8 cellular contexts compared by ENCODE assay signal in the genomic region with DNA sequence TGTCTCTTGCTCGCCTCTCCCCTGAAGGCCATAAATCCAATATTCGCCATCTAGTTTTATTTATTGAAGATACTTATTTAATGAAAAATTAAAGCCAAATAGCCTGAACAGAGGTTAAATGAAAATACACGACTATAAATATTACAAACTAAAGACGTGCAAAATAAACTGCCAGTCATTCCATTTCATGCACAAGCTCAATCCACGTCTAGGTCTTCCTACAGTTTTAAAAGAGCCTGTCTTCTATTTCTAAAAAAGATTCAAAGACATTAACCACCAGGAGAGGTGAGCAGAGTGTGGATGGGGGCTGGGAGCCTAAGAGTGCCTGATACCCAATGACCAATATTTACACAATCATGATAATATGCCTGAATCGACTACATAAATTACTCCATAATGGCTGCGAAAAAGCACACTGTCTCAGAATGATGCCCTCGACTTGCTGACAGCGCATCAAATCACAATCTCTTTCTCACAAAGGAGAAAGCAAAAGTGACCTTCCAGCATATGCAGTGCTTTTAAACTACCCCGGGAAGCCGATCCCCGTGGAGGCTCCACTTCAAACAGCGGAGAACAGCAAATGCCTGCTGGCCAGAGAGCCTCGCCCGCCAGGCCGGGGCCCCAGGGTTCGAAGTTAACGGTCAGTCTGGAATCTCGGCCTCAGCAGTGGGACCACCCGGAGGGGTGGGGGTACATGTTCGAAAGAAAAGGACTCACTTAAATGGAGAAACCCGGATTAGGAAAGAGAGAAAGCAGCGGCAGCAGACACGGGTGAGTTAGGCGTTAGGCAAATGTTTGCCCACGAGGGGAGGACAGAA. TPM values are rescaled to one million over a fixed set of nuclear protein-coding genes. Genes with fewer than 3 reads are reported as not detected.
DNase-seq lines count a peak whose midpoint lies in the region; ATAC-seq and TF ChIP-seq lines count a peak whose summit lies in the region.

No MANE protein-coding gene starts in this region.

- no peak for TF ChIP-seq CTCF in WTC11 (IDR thresholded peaks at IDR 0.05)
- TF ChIP-seq CTCF in fibroblast of lung (conservative IDR thresholded peaks at IDR 0.05 in 1 of 2, IDR thresholded peaks at IDR 0.05 in 1 of 2; ENCODE audit: low read depth in 1 of 2, low read length in 2 of 2) = peak in 1 of 2 donors; percentile 1
- no peak for TF ChIP-seq CTCF in neural cell (IDR thresholded peaks at IDR 0.05; ENCODE audit: poor library complexity, severe bottlenecking)

- H3K27me3 ChIP-seq in fibroblast of lung (ENCODE audit: control insufficient read depth, insufficient read depth, low read length) (no peaks in the 10 kb centered on the region), neural cell (ENCODE audit: insufficient read depth, low read depth, low read length) (no peaks in the 10 kb centered on the region)

- peaks cover 3% of the 10 kb centered on the region for H3F3A ChIP-seq in neural cell (ENCODE audit: insufficient read depth, low read length, poor library complexity, severe bottlenecking)

- H3K9ac ChIP-seq in fibroblast of lung (ENCODE audit: insufficient read depth, low read length) = peak overlapping the region; percentile 83
- H3K9ac ChIP-seq in neural cell (ENCODE audit: low read length) = peak overlapping the region; percentile 95

- no peak for TF ChIP-seq RAD21 in neural cell (conservative IDR thresholded peaks at IDR 0.05)

- peak overlapping the region; percentile 67 for H3K27ac ChIP-seq in fibroblast of lung (ENCODE audit: insufficient read depth, low read length)
- H3K27ac ChIP-seq in neural cell (ENCODE audit: low read length) = peak overlapping the region; percentile 94

- H3K79me2 ChIP-seq in fibroblast of lung (ENCODE audit: control insufficient read depth, insufficient read depth, low read length) (peaks cover 43% of the 10 kb centered on the region), neural cell (replicated peaks; ENCODE audit: insufficient read depth, low read length) (peaks cover 52% of the 10 kb centered on the region)

- peak overlapping the region; percentile 75 for H2AFZ ChIP-seq in fibroblast of lung (ENCODE audit: low read length)
- H2AFZ ChIP-seq in neural cell (ENCODE audit: low read depth, low read length) = peak overlapping the region; percentile 71

- POLR2A ChIA-PET in WTC11 (lab: Charles Lee) = no interaction called here

- no peaks in the 10 kb centered on the region for H3K9me3 Mint-ChIP-seq in WTC11

- H3K9me3 ChIP-seq in fibroblast of lung (ENCODE audit: control insufficient read depth, insufficient read depth, low read depth, low read length) = no peaks in the 10 kb centered on the region
- H3K9me3 ChIP-seq in neural cell (ENCODE audit: low read length) = no peaks in the 10 kb centered on the region

- no peaks in the 10 kb centered on the region; the same call in 1 of the 2 replicates for H3K36me3 Mint-ChIP-seq in WTC11

- no peak for TF ChIP-seq EP300 in neural cell (conservative IDR thresholded peaks at IDR 0.05; ENCODE audit: poor library complexity, severe bottlenecking)

- CTCF ChIA-PET in WTC11 (lab: Charles Lee) = interaction anchor here (1.0 kb wide), 1 partner anchor 37 kb away, joined by 4 read pairs; no protein-coding TSS in a partner anchor

- no peaks in the 10 kb centered on the region for H3K36me3 ChIP-seq in fibroblast of lung (ENCODE audit: control insufficient read depth, insufficient read depth, low read length)
- no peaks in the 10 kb centered on the region for H3K36me3 ChIP-seq in neural cell (ENCODE audit: insufficient read depth, low read length)

- no peaks in the 10 kb centered on the region for H3K9me2 ChIP-seq in neural cell (ENCODE audit: insufficient read depth, low read length)

- H3K4me1 Mint-ChIP-seq in WTC11 = peaks cover 23% of the 10 kb centered on the region

- peak overlapping the region; percentile 60 to 92 (median 83) for H3K4me3 ChIP-seq in fibroblast of lung (replicated peaks in 1 of 4; ENCODE audit: control extremely low read depth in 1 of 4, insufficient read depth in 1 of 4, low read depth in 3 of 4, low read length in 4 of 4)
- H3K4me3 ChIP-seq in neural cell (ENCODE audit: low read length) = peak overlapping the region; percentile 97

- peaks cover 3% of the 10 kb centered on the region for H3K4me1 ChIP-seq in fibroblast of lung (ENCODE audit: control insufficient read depth, extremely low read depth, insufficient read depth, low read length)

- H3K4me2 ChIP-seq in fibroblast of lung (ENCODE audit: extremely low read depth, insufficient read depth, low read length) (peak overlapping the region; percentile 95), neural cell (ENCODE audit: low read length) (peak overlapping the region; percentile 67)

- no peak for ATAC-seq in WTC11
- no peak for ATAC-seq in HG03135 (IDR thresholded peaks at IDR 0.05; ENCODE audit: unreplicated experiment)
- no peak for ATAC-seq in GM21576 (IDR thresholded peaks at IDR 0.05; ENCODE audit: unreplicated experiment)

- DNase-seq in DMS53 treated with DMSO at 0.1 percent for 48 hours (lab: John Stamatoyannopoulos, UW; ENCODE audit: unreplicated experiment) (peak; percentile 68), HuH-7 (ENCODE audit: low spot score) (peak; percentile 53), WTC11 (ENCODE audit: low spot score) (peak; percentile 45), fibroblast of lung (ENCODE audit: low read depth in 2 of 2) (peak; percentile 47 to 49), NCI-H446 treated with DMSO at 0.1 percent for 48 hours (lab: John Stamatoyannopoulos, UW) (no peak)

- H3K27me3 Mint-ChIP-seq in WTC11 (ENCODE audit: low read depth) = peaks cover 16% of the 10 kb centered on the region

- H3K4me3 Mint-ChIP-seq in WTC11 = peak overlapping the region; percentile 87

- H4K20me1 ChIP-seq in fibroblast of lung (ENCODE audit: control insufficient read depth, extremely low read depth, insufficient read depth, low read length) = no peaks in the 10 kb centered on the region
- no peaks in the 10 kb centered on the region for H4K20me1 ChIP-seq in neural cell (ENCODE audit: insufficient read depth)

- H3K27ac Mint-ChIP-seq in WTC11 = no peak overlapping the region

TF ChIP-seq in WTC11, 78 proteins besides CTCF, POLR2A, EP300 and RAD21 (continues in another document):
- TF ChIP-seq FOXK1 (CRISPR knock-in tag; IDR thresholded peaks at IDR 0.05) (no peak), ZNF416 (CRISPR knock-in tag; IDR thresholded peaks at IDR 0.05) (no peak), ATF1 (CRISPR knock-in tag; IDR thresholded peaks at IDR 0.05) (no peak), SMAD3 (CRISPR knock-in tag; IDR thresholded peaks at IDR 0.05; ENCODE audit: borderline replicate concordance) (no peak)
- TF ChIP-seq, protein P1, sequence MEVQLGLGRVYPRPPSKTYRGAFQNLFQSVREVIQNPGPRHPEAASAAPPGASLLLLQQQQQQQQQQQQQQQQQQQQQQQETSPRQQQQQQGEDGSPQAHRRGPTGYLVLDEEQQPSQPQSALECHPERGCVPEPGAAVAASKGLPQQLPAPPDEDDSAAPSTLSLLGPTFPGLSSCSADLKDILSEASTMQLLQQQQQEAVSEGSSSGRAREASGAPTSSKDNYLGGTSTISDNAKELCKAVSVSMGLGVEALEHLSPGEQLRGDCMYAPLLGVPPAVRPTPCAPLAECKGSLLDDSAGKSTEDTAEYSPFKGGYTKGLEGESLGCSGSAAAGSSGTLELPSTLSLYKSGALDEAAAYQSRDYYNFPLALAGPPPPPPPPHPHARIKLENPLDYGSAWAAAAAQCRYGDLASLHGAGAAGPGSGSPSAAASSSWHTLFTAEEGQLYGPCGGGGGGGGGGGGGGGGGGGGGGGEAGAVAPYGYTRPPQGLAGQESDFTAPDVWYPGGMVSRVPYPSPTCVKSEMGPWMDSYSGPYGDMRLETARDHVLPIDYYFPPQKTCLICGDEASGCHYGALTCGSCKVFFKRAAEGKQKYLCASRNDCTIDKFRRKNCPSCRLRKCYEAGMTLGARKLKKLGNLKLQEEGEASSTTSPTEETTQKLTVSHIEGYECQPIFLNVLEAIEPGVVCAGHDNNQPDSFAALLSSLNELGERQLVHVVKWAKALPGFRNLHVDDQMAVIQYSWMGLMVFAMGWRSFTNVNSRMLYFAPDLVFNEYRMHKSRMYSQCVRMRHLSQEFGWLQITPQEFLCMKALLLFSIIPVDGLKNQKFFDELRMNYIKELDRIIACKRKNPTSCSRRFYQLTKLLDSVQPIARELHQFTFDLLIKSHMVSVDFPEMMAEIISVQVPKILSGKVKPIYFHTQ (CRISPR knock-in tag; IDR thresholded peaks at IDR 0.05) = no peak

TF ChIP-seq in neural cell, 6 proteins besides CTCF, POLR2A, EP300 and RAD21:
- no peak for TF ChIP-seq TAF1 (IDR thresholded peaks at IDR 0.05; ENCODE audit: low read depth)
- TF ChIP-seq MXI1 (conservative IDR thresholded peaks at IDR 0.05; ENCODE audit: poor library complexity, severe bottlenecking) = peak; percentile 52

RNA-seq across cellular contexts. Expression of gene FCHSD2, which starts 1.7 kb away (rescaled TPM):
- 8.4 to 10.1 TPM (median 8.8 TPM) in 3 replicates for total RNA-seq in WTC11 (2021)
- total RNA-seq in fibroblast of lung = 11.8 and 19.5 TPM in 2 replicates
- 25.6 and 40.6 TPM in 2 replicates for polyA plus RNA-seq in fibroblast of lung
- polyA plus RNA-seq in fibroblast of lung (2012) = 13.4 and 22.1 TPM in 2 replicates
- 9.3 and 14.0 TPM in 2 replicates for polyA minus RNA-seq in fibroblast of lung (ENCODE audit: low replicate concordance)
- 40.8 and 44.0 TPM in 2 replicates for polyA plus RNA-seq in neural cell
- 47.7 and 53.1 TPM in 2 replicates for polyA minus RNA-seq in neural cell
